In the genomic region with DNA sequence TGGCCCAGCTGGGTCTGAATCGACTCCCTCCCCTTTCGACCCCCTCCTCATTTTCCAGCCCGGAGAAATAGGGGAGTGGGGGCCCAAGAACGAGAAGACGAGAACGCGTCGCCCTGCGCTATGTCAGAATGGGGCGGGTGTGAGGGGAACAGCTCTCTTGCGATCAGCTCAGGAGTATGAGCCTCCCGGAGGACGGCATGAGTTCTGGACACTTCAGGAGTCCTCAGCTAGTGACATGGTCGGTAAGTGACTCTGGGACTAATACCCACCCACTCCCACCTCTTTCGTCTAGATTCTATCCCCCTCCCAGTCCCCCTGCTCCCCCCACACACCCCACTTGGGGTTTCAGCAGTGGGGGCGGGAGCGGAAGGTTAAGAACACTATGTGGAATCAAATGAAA, we compare ENCODE assay signal across 8 cellular contexts. TPM values are rescaled to one million over a fixed set of nuclear protein-coding genes. Genes with fewer than 3 reads are reported as not detected.
DNase-seq lines count a peak whose midpoint lies in the region; ATAC-seq and TF ChIP-seq lines count a peak whose summit lies in the region.

No MANE protein-coding gene starts in this region.

- no peaks in the 10 kb centered on the region for H3K27me3 Mint-ChIP-seq in T-helper 17 cell
- H3K27me3 Mint-ChIP-seq in progenitor cell of endocrine pancreas, result peaks cover 29% of the 10 kb centered on the region
- peaks cover 10% of the 10 kb centered on the region for H3K27me3 Mint-ChIP-seq in osteocyte (ENCODE audit: unreplicated experiment)

- no peaks in the 10 kb centered on the region for H3K36me3 ChIP-seq in gastroesophageal sphincter
- no peaks in the 10 kb centered on the region for H3K36me3 ChIP-seq in OCI-LY7 (ENCODE audit: insufficient read depth, low read length)

- peaks cover 18% of the 10 kb centered on the region for H3K4me1 Mint-ChIP-seq in T-helper 17 cell
- H3K4me1 Mint-ChIP-seq in progenitor cell of endocrine pancreas (ENCODE audit: low read depth), result peaks cover 1% of the 10 kb centered on the region
- no peaks in the 10 kb centered on the region for H3K4me1 Mint-ChIP-seq in osteocyte (ENCODE audit: unreplicated experiment)

- no peaks in the 10 kb centered on the region for H3K79me2 ChIP-seq in OCI-LY7 (ENCODE audit: insufficient read depth, low read depth, low read length)

- H3K4me3 ChIP-seq in GM08714 (ENCODE audit: low read length) (peak overlapping the region; percentile 64; the same call in 1 of the 2 replicates), gastroesophageal sphincter (peak overlapping the region; percentile 57 to 93), OCI-LY7 (ENCODE audit: low read depth, low read length, poor library complexity, severe bottlenecking) (no peak overlapping the region)

- H3K9me3 Mint-ChIP-seq in progenitor cell of endocrine pancreas (ENCODE audit: low read depth), result peaks cover 7% of the 10 kb centered on the region
- H3K9me3 Mint-ChIP-seq in osteocyte (ENCODE audit: unreplicated experiment), result peaks cover 4% of the 10 kb centered on the region

- intact Hi-C loops in OCI-LY7 (cut with micrococcal nuclease; ENCODE audit: unreplicated experiment), result no loop called here

- BruUV-seq in OCI-LY7 (replicated peaks; lab: Mats Ljungman, UMichigan), result no TSS peak

- no peaks in the 10 kb centered on the region for H3K27me3 ChIP-seq in gastroesophageal sphincter

- CTCF ChIA-PET in OCI-LY7 (lab: Charles Lee; ENCODE audit: unreplicated experiment), result no interaction called here

- POLR2A ChIA-PET in OCI-LY7 (lab: Charles Lee), result interaction anchor here (0.8 kb wide), 1 partner anchor 11 kb away, joined by 4 read pairs; no protein-coding TSS in a partner anchor

- no peak overlapping the region for H2AFZ ChIP-seq in OCI-LY7 (ENCODE audit: low read length)

- H3K27ac ChIP-seq in gastroesophageal sphincter (peak overlapping the region; percentile 86 to 94 (median 86)), OCI-LY7 (ENCODE audit: low read depth, low read length, poor library complexity, severe bottlenecking) (no peak overlapping the region)

- H3K36me3 Mint-ChIP-seq in T-helper 17 cell (ENCODE audit: low read depth) (no peaks in the 10 kb centered on the region), progenitor cell of endocrine pancreas (ENCODE audit: insufficient read depth) (no peaks in the 10 kb centered on the region), osteocyte (ENCODE audit: unreplicated experiment) (no peaks in the 10 kb centered on the region)

- H3K9me2 ChIP-seq in OCI-LY7 (ENCODE audit: insufficient read depth, low read length), result no peaks in the 10 kb centered on the region

- peak overlapping the region; percentile 85 for H3K4me3 Mint-ChIP-seq in T-helper 17 cell
- H3K4me3 Mint-ChIP-seq in progenitor cell of endocrine pancreas (ENCODE audit: low read depth), result peak overlapping the region; percentile 61
- no peak overlapping the region for H3K4me3 Mint-ChIP-seq in osteocyte (ENCODE audit: unreplicated experiment)

- 19% methylated on average over 3 of the region's 17 CpGs; no CpG with 5 or more reads in 1 of the 2 donors for WGBS in gastroesophageal sphincter (ENCODE audit: low coverage in 1 of 2), 2 donors

- no peak overlapping the region for H3K4me2 ChIP-seq in OCI-LY7 (ENCODE audit: low read length)

- ATAC-seq in T-helper 17 cell (peak; percentile 27), gastroesophageal sphincter (peak; percentile 28), HG02884 (IDR thresholded peaks at IDR 0.05; ENCODE audit: unreplicated experiment) (no peak), HG02610 (IDR thresholded peaks at IDR 0.05; ENCODE audit: unreplicated experiment) (no peak)

- H3K9me3 ChIP-seq in T-helper 17 cell (ENCODE audit: control insufficient read depth, low read length, poor library complexity, severe bottlenecking) (no peaks in the 10 kb centered on the region), gastroesophageal sphincter (no peaks in the 10 kb centered on the region), OCI-LY7 (ENCODE audit: low read length) (no peaks in the 10 kb centered on the region)

- peaks cover 0 to 26% (median 0%) of the 10 kb centered on the region in 3 donors for H3K4me1 ChIP-seq in gastroesophageal sphincter
- H3K4me1 ChIP-seq in OCI-LY7 (ENCODE audit: insufficient read depth, low read length, poor library complexity, severe bottlenecking), result no peaks in the 10 kb centered on the region

- no peak for TF ChIP-seq EP300 in gastroesophageal sphincter (IDR thresholded peaks at IDR 0.05)

- DNase-seq in T-helper 17 cell (no peak), progenitor cell of endocrine pancreas (ENCODE audit: low spot score, unreplicated experiment) (no peak), osteocyte (ENCODE audit: extremely low spot score, unreplicated experiment) (no peak), OCI-LY7 (ENCODE audit: low spot score) (no peak)

- no peak for TF ChIP-seq CTCF in gastroesophageal sphincter (IDR thresholded peaks at IDR 0.05)
- TF ChIP-seq CTCF in progenitor cell of endocrine pancreas (IDR thresholded peaks at IDR 0.05; ENCODE audit: unreplicated experiment), result no peak
- TF ChIP-seq CTCF in osteocyte (IDR thresholded peaks at IDR 0.05), result no peak
- TF ChIP-seq CTCF in OCI-LY7 (conservative IDR thresholded peaks at IDR 0.05; ENCODE audit: low read length), result no peak

- H4K20me1 ChIP-seq in OCI-LY7 (ENCODE audit: insufficient read depth, low read length), result no peaks in the 10 kb centered on the region

- no peak for TF ChIP-seq POLR2A in gastroesophageal sphincter (IDR thresholded peaks at IDR 0.05)

- H3K27ac Mint-ChIP-seq in T-helper 17 cell (peak overlapping the region; percentile 79), progenitor cell of endocrine pancreas (no peak overlapping the region), osteocyte (ENCODE audit: unreplicated experiment) (no peak overlapping the region)

RNA-seq across cellular contexts. Expression of gene KLF8, which starts 0.9 kb away (rescaled TPM):
- total RNA-seq in T-helper 17 cell, result 10 to 100 TPM; 17.8 to 20.5 TPM
- 10 to 100 TPM; 10.9 to 15.1 (median 13.5) TPM for total RNA-seq in gastroesophageal sphincter
- 4.7 and 4.8 TPM in 2 replicates for total RNA-seq in progenitor cell of endocrine pancreas
- 0.18 and 0.78 TPM in 2 replicates for total RNA-seq in osteocyte
- total RNA-seq in OCI-LY7 (2014; rRNA removed; shearing (Covaris generic)), result not detected in 2 replicates
- total RNA-seq in OCI-LY7 (2022), result not detected in 2 replicates

Comparison
In these comparisons a context has a peak if more than half of its experiments do, and no peak if none do; other contexts are left out.
1. ATAC-seq: peak in T-helper 17 cell (single experiment) and gastroesophageal sphincter (single experiment); none in HG02884 (single experiment) and HG02610 (single experiment).